In genomic region chr18:63451774-63452173, GRCh38 we compare ENCODE assay signal across 18 cellular contexts. TPM values are rescaled to one million over a fixed set of nuclear protein-coding genes. Genes with fewer than 3 reads are reported as not detected.
DNase-seq lines count a peak whose midpoint lies in the region; ATAC-seq and TF ChIP-seq lines count a peak whose summit lies in the region.
"Had no signal": no experiment of that assay in that cellular context is flagged by ENCODE, and none has a peak within 500 bp of the region (broad histone marks: within the 10 kb centered on the region; RNA-seq: fewer than 3 reads in every experiment).

No MANE protein-coding gene starts in this region.

- H3K79me2 ChIP-seq in GM23338 (replicated peaks; ENCODE audit: insufficient read depth): no peaks in the 10 kb centered on the region

- H4K20me1 ChIP-seq in GM23338 (replicated peaks; ENCODE audit: insufficient read depth): no peaks in the 10 kb centered on the region

- H3K36me3 Mint-ChIP-seq in GM23338 (ENCODE audit: low read depth) (no peaks in the 10 kb centered on the region; the same call in 2 of the 3 replicates), progenitor cell of endocrine pancreas (ENCODE audit: insufficient read depth) (no peaks in the 10 kb centered on the region)
- no peaks in the 10 kb centered on the region for H3K36me3 Mint-ChIP-seq in stimulated activated memory B cell treated with anti-CD40 and anti-IgM and Interleukin-4, amounts not matched to agents 10 μg/mL and 1 μg/mL and 100 μg/mL, for 72 hours
- H3K36me3 Mint-ChIP-seq: activated naive CD8-positive, alpha-beta T cell treated with anti-CD3 and anti-CD28 coated beads, Interleukin-2, amount 10 ng/mL, durations not matched to agents 7 days and 5 days had no signal

- no peak overlapping the region for H3K4me2 ChIP-seq in GM23338

- DNase-seq in GM23338 (ENCODE audit: low spot score) (no peak), RWPE2 (ENCODE audit: low spot score) (peak; percentile 75), foreskin fibroblast (peak; percentile 51 to 76), progenitor cell of endocrine pancreas (ENCODE audit: low spot score, unreplicated experiment) (no peak), NCI-H2081 treated with DMSO at 0.1 percent for 48 hours (lab: John Stamatoyannopoulos, UW) (no peak)
- DNase-seq: activated CD4-positive, alpha-beta T cell treated with anti-CD3 and anti-CD28 coated beads, Interleukin-2, amount 10 ng/mL, durations not matched to agents 24 days and 14 days; activated naive CD8-positive, alpha-beta T cell treated with anti-CD3 and anti-CD28 coated beads, Interleukin-2, amount 10 ng/mL, durations not matched to agents 7 days and 5 days; activated T-cell treated with anti-CD3 and anti-CD28 coated beads, Interleukin-2, amount 50 U/mL, for 24 hours; left cardiac atrium; naive thymus-derived CD8-positive, alpha-beta T cell; retina; SJCRH30; stimulated activated CD4-positive, alpha-beta T cell treated with anti-CD3 and anti-CD28 coated beads, Interleukin-4, amount 100 ng/mL, for 4 hours; T1000 had no signal

- H3K27me3 Mint-ChIP-seq in GM23338 (ENCODE audit: insufficient read depth, low read depth, poor library complexity) (peaks cover 8% of the 10 kb centered on the region), progenitor cell of endocrine pancreas (no peaks in the 10 kb centered on the region)
- no peaks in the 10 kb centered on the region for H3K27me3 Mint-ChIP-seq in stimulated activated memory B cell treated with anti-CD40 and anti-IgM and Interleukin-4, amounts not matched to agents 10 μg/mL and 1 μg/mL and 100 μg/mL, for 72 hours
- H3K27me3 Mint-ChIP-seq: activated naive CD8-positive, alpha-beta T cell treated with anti-CD3 and anti-CD28 coated beads, Interleukin-2, amount 10 ng/mL, durations not matched to agents 7 days and 5 days; activated T-cell treated with anti-CD3 and anti-CD28 coated beads, Interleukin-2, amount 50 U/mL, for 24 hours; central memory CD8-positive, alpha-beta T cell had no signal

- H3K27ac ChIP-seq in GM23338 (ENCODE audit: low read depth): no peak overlapping the region
- peak overlapping the region; percentile 99 for H3K27ac ChIP-seq in RWPE2 (ENCODE audit: poor library complexity, severe bottlenecking)
- H3K27ac ChIP-seq: SJCRH30 had no signal

- no peaks in the 10 kb centered on the region for H3K36me3 ChIP-seq in GM23338 (ENCODE audit: insufficient read depth)
- H3K36me3 ChIP-seq in RWPE2 (ENCODE audit: low read depth): no peaks in the 10 kb centered on the region
- H3K36me3 ChIP-seq: SJCRH30 had no signal

- ATAC-seq in GM23338 (no peak), RWPE2 (ENCODE audit: low read depth) (peak; percentile 84), HG03432 (IDR thresholded peaks at IDR 0.05; ENCODE audit: unreplicated experiment) (no peak), GM19467 (IDR thresholded peaks at IDR 0.05; ENCODE audit: unreplicated experiment) (no peak)
- ATAC-seq in stimulated activated memory B cell treated with anti-CD40 and anti-IgM and Interleukin-4, amounts not matched to agents 10 μg/mL and 1 μg/mL and 100 μg/mL, for 72 hours: no peak
- ATAC-seq: naive thymus-derived CD8-positive, alpha-beta T cell had no signal

- no peaks in the 10 kb centered on the region for H3K9me3 ChIP-seq in RWPE2 (ENCODE audit: severe bottlenecking)
- H3K9me3 ChIP-seq: SJCRH30 had no signal

- H3K9me3 Mint-ChIP-seq in GM23338: peaks cover 3% of the 10 kb centered on the region; the same call in 1 of the 3 replicates
- H3K9me3 Mint-ChIP-seq in progenitor cell of endocrine pancreas (ENCODE audit: low read depth): peaks cover 3% of the 10 kb centered on the region
- peaks cover 2% of the 10 kb centered on the region for H3K9me3 Mint-ChIP-seq in stimulated activated memory B cell treated with anti-CD40 and anti-IgM and Interleukin-4, amounts not matched to agents 10 μg/mL and 1 μg/mL and 100 μg/mL, for 72 hours
- H3K9me3 Mint-ChIP-seq: activated CD4-positive, alpha-beta T cell treated with anti-CD3 and anti-CD28 coated beads, Interleukin-2, amount 10 ng/mL, durations not matched to agents 24 days and 14 days; activated naive CD8-positive, alpha-beta T cell treated with anti-CD3 and anti-CD28 coated beads, Interleukin-2, amount 10 ng/mL, durations not matched to agents 7 days and 5 days; activated T-cell treated with anti-CD3 and anti-CD28 coated beads, Interleukin-2, amount 50 U/mL, for 24 hours; central memory CD8-positive, alpha-beta T cell; naive thymus-derived CD8-positive, alpha-beta T cell had no signal

- H3F3A ChIP-seq in GM23338 (replicated peaks; ENCODE audit: low read depth): no peaks in the 10 kb centered on the region

- TF ChIP-seq CTCF in GM23338 (conservative IDR thresholded peaks at IDR 0.05; ENCODE audit: low read depth in 2 of 2) (no peak), RWPE2 (IDR thresholded peaks at IDR 0.05; ENCODE audit: poor library complexity, severe bottlenecking) (no peak), foreskin fibroblast (IDR thresholded peaks at IDR 0.05; ENCODE audit: low read depth, low read length) (no peak), progenitor cell of endocrine pancreas (IDR thresholded peaks at IDR 0.05; ENCODE audit: unreplicated experiment) (no peak)

- H3K27ac Mint-ChIP-seq in GM23338 (no peak overlapping the region), progenitor cell of endocrine pancreas (peak overlapping the region; percentile 85)
- H3K27ac Mint-ChIP-seq in stimulated activated memory B cell treated with anti-CD40 and anti-IgM and Interleukin-4, amounts not matched to agents 10 μg/mL and 1 μg/mL and 100 μg/mL, for 72 hours: no peak overlapping the region
- H3K27ac Mint-ChIP-seq: activated CD4-positive, alpha-beta T cell treated with anti-CD3 and anti-CD28 coated beads, Interleukin-2, amount 10 ng/mL, durations not matched to agents 24 days and 14 days; activated naive CD8-positive, alpha-beta T cell treated with anti-CD3 and anti-CD28 coated beads, Interleukin-2, amount 10 ng/mL, durations not matched to agents 7 days and 5 days; activated T-cell treated with anti-CD3 and anti-CD28 coated beads, Interleukin-2, amount 50 U/mL, for 24 hours had no signal

- H3K27me3 ChIP-seq in GM23338 (ENCODE audit: insufficient read depth) (no peaks in the 10 kb centered on the region), RWPE2 (ENCODE audit: insufficient read depth, poor library complexity, severe bottlenecking) (no peaks in the 10 kb centered on the region)

- H3K4me3 ChIP-seq in GM23338 (no peak overlapping the region), RWPE2 (ENCODE audit: severe bottlenecking) (no peak overlapping the region), foreskin fibroblast (ENCODE audit: low read depth in 1 of 2, low read length in 2 of 2) (no peak overlapping the region)
- H3K4me3 ChIP-seq: SJCRH30 had no signal

- peaks cover 7% of the 10 kb centered on the region; the same call in 1 of the 2 replicates for H3K9me2 ChIP-seq in GM23338 (ENCODE audit: insufficient read depth)

- H3K4me1 ChIP-seq in GM23338 (ENCODE audit: insufficient read depth): no peaks in the 10 kb centered on the region
- H3K4me1 ChIP-seq in RWPE2 (ENCODE audit: insufficient read depth, poor library complexity, severe bottlenecking): peaks cover 53% of the 10 kb centered on the region
- H3K4me1 ChIP-seq: SJCRH30 had no signal

- H3K4me1 Mint-ChIP-seq in GM23338 (peaks cover 18% of the 10 kb centered on the region), progenitor cell of endocrine pancreas (ENCODE audit: low read depth) (peaks cover 21% of the 10 kb centered on the region)
- no peaks in the 10 kb centered on the region for H3K4me1 Mint-ChIP-seq in stimulated activated memory B cell treated with anti-CD40 and anti-IgM and Interleukin-4, amounts not matched to agents 10 μg/mL and 1 μg/mL and 100 μg/mL, for 72 hours
- H3K4me1 Mint-ChIP-seq: activated CD4-positive, alpha-beta T cell treated with anti-CD3 and anti-CD28 coated beads, Interleukin-2, amount 10 ng/mL, durations not matched to agents 24 days and 14 days had no signal

- peak overlapping the region; percentile 80; the same call in 1 of the 2 replicates for H2AFZ ChIP-seq in GM23338

- H3K4me3 Mint-ChIP-seq in GM23338: no peak overlapping the region
- no peak overlapping the region for H3K4me3 Mint-ChIP-seq in progenitor cell of endocrine pancreas (ENCODE audit: low read depth)
- no peak overlapping the region for H3K4me3 Mint-ChIP-seq in stimulated activated memory B cell treated with anti-CD40 and anti-IgM and Interleukin-4, amounts not matched to agents 10 μg/mL and 1 μg/mL and 100 μg/mL, for 72 hours
- H3K4me3 Mint-ChIP-seq: activated CD4-positive, alpha-beta T cell treated with anti-CD3 and anti-CD28 coated beads, Interleukin-2, amount 10 ng/mL, durations not matched to agents 24 days and 14 days; activated naive CD8-positive, alpha-beta T cell treated with anti-CD3 and anti-CD28 coated beads, Interleukin-2, amount 10 ng/mL, durations not matched to agents 7 days and 5 days; activated T-cell treated with anti-CD3 and anti-CD28 coated beads, Interleukin-2, amount 50 U/mL, for 24 hours; central memory CD8-positive, alpha-beta T cell; naive thymus-derived CD8-positive, alpha-beta T cell had no signal

RNA-seq across cellular contexts. Expression of gene SERPINB5, which starts 25.0 kb away (rescaled TPM):
- total RNA-seq in GM23338 (2014; rRNA removed; shearing (Covaris generic)): not detected in 2 replicates
- polyA plus RNA-seq in GM23338 (2016; fragmentation: Nextera tagmentation; extraction: Ambion mirVana): 0.16 TPM in 1 of 2 replicates, not detected in the other
- 0.22 TPM in 1 of 2 replicates, not detected in the other for total RNA-seq in progenitor cell of endocrine pancreas
- total RNA-seq: activated CD4-positive, alpha-beta T cell treated with anti-CD3 and anti-CD28 coated beads, Interleukin-2, amount 10 ng/mL, durations not matched to agents 24 days and 14 days; activated naive CD8-positive, alpha-beta T cell treated with anti-CD3 and anti-CD28 coated beads, Interleukin-2, amount 10 ng/mL, durations not matched to agents 7 days and 5 days; left cardiac atrium; naive thymus-derived CD8-positive, alpha-beta T cell; SJCRH30 had no signal
- polyA plus RNA-seq: naive thymus-derived CD8-positive, alpha-beta T cell had no signal

RNA-seq across cellular contexts. Expression of gene VPS4B, which starts 29.5 kb away (rescaled TPM):
- 30.2 and 34.4 TPM in 2 replicates for total RNA-seq in GM23338 (2014; rRNA removed; shearing (Covaris generic))
- polyA plus RNA-seq in GM23338 (2016; fragmentation: Nextera tagmentation; extraction: Ambion mirVana): 43.5 and 49.4 TPM in 2 replicates
- 49.1 and 56.4 TPM in 2 replicates for total RNA-seq in progenitor cell of endocrine pancreas

Comparison
In these comparisons a context has a peak if more than half of its experiments do, and no peak if none do; other contexts are left out.
1. DNase-seq: peak in RWPE2 (single experiment) and foreskin fibroblast (2 of 2); none in GM23338 (single experiment), progenitor cell of endocrine pancreas (single experiment) and NCI-H2081 treated with DMSO at 0.1 percent for 48 hours (single experiment).